In genomic region chr2:241109210-241110088, GRCh38 we compare ENCODE assay signal across 12 cellular contexts. TPM values are rescaled to one million over a fixed set of nuclear protein-coding genes. Genes with fewer than 3 reads are reported as not detected.
DNase-seq lines count a peak whose midpoint lies in the region; ATAC-seq and TF ChIP-seq lines count a peak whose summit lies in the region.
"Had no signal": no experiment of that assay in that cellular context is flagged by ENCODE, and none has a peak within 500 bp of the region (broad histone marks: within the 10 kb centered on the region; RNA-seq: fewer than 3 reads in every experiment).

No MANE protein-coding gene starts in this region.

- peak overlapping the region; percentile 74 for H3K4me3 Mint-ChIP-seq in T-helper 1 cell treated with Interleukin-12 subunit alpha and Interleukin-12 subunit beta and Interleukin-4 antibody, amounts not matched to agents 30 μg/mL and 1 μg/mL, for 36 hours
- H3K4me3 Mint-ChIP-seq in activated naive CD8-positive, alpha-beta T cell treated with anti-CD3 and anti-CD28 coated beads, Interleukin-2, amount 50 U/mL, for 24 hours: peak overlapping the region; percentile 72
- H3K4me3 Mint-ChIP-seq in nephron progenitor cell (no peak overlapping the region), mesothelial cell of epicardium (no peak overlapping the region)
- H3K4me3 Mint-ChIP-seq: WTC11 had no signal

- no peaks in the 10 kb centered on the region for H3K9me3 Mint-ChIP-seq in T-helper 1 cell treated with Interleukin-12 subunit alpha and Interleukin-12 subunit beta and Interleukin-4 antibody, amounts not matched to agents 30 μg/mL and 1 μg/mL, for 36 hours
- H3K9me3 Mint-ChIP-seq in activated naive CD8-positive, alpha-beta T cell treated with anti-CD3 and anti-CD28 coated beads, Interleukin-2, amount 50 U/mL, for 24 hours: no peaks in the 10 kb centered on the region
- no peaks in the 10 kb centered on the region for H3K9me3 Mint-ChIP-seq in nephron progenitor cell
- no peaks in the 10 kb centered on the region for H3K9me3 Mint-ChIP-seq in mesothelial cell of epicardium
- H3K9me3 Mint-ChIP-seq: WTC11 had no signal

- TF ChIP-seq CTCF in GM12864 (IDR thresholded peaks at IDR 0.05; ENCODE audit: low read depth, low read length, missing control alignments) (no peak), nephron progenitor cell (IDR thresholded peaks at IDR 0.05) (no peak), mesothelial cell of epicardium (IDR thresholded peaks at IDR 0.05; ENCODE audit: unreplicated experiment) (no peak)

- peak overlapping the region; percentile 93 for H3K27ac Mint-ChIP-seq in T-helper 1 cell treated with Interleukin-12 subunit alpha and Interleukin-12 subunit beta and Interleukin-4 antibody, amounts not matched to agents 30 μg/mL and 1 μg/mL, for 36 hours
- H3K27ac Mint-ChIP-seq in activated naive CD8-positive, alpha-beta T cell treated with anti-CD3 and anti-CD28 coated beads, Interleukin-2, amount 50 U/mL, for 24 hours: peak overlapping the region; percentile 87
- peak overlapping the region; percentile 43 for H3K27ac Mint-ChIP-seq in nephron progenitor cell
- no peak overlapping the region for H3K27ac Mint-ChIP-seq in mesothelial cell of epicardium

- H3K27me3 Mint-ChIP-seq in T-helper 1 cell treated with Interleukin-12 subunit alpha and Interleukin-12 subunit beta and Interleukin-4 antibody, amounts not matched to agents 30 μg/mL and 1 μg/mL, for 36 hours (ENCODE audit: low read depth): no peaks in the 10 kb centered on the region
- no peaks in the 10 kb centered on the region for H3K27me3 Mint-ChIP-seq in activated naive CD8-positive, alpha-beta T cell treated with anti-CD3 and anti-CD28 coated beads, Interleukin-2, amount 50 U/mL, for 24 hours
- H3K27me3 Mint-ChIP-seq in nephron progenitor cell (ENCODE audit: low read depth, poor library complexity) (peaks cover 3% of the 10 kb centered on the region), mesothelial cell of epicardium (ENCODE audit: low read depth) (no peaks in the 10 kb centered on the region)

- DNase-seq in GM12864 (ENCODE audit: low read depth) (no peak), nephron progenitor cell (no peak), DMS53 (lab: John Stamatoyannopoulos, UW) (no peak), mesothelial cell of epicardium (ENCODE audit: low spot score in 2 of 2, unreplicated experiment in 2 of 2) (no peak), NCI-H187 treated with DMSO at 0.1 percent for 48 hours (lab: John Stamatoyannopoulos, UW) (no peak)
- DNase-seq in activated naive CD8-positive, alpha-beta T cell treated with anti-CD3 and anti-CD28 coated beads, Interleukin-2, amount 50 U/mL, for 24 hours: no peak
- DNase-seq in effector CD8-positive, alpha-beta T cell (lab: John Stamatoyannopoulos, UW): no peak
- DNase-seq: NCI-H1048, SK-N-SH had no signal

- H3K4me3 ChIP-seq in GM12864 (ENCODE audit: low read depth, low read length): peak overlapping the region; percentile 48; the same call in 1 of the 2 replicates
- H3K4me3 ChIP-seq: hepatocyte had no signal

- H3K36me3 Mint-ChIP-seq in T-helper 1 cell treated with Interleukin-12 subunit alpha and Interleukin-12 subunit beta and Interleukin-4 antibody, amounts not matched to agents 30 μg/mL and 1 μg/mL, for 36 hours (ENCODE audit: low read depth): peaks cover 43% of the 10 kb centered on the region
- peaks cover 30% of the 10 kb centered on the region for H3K36me3 Mint-ChIP-seq in activated naive CD8-positive, alpha-beta T cell treated with anti-CD3 and anti-CD28 coated beads, Interleukin-2, amount 50 U/mL, for 24 hours (ENCODE audit: low read depth)
- H3K36me3 Mint-ChIP-seq in nephron progenitor cell (ENCODE audit: low read depth): peaks cover 9% of the 10 kb centered on the region
- H3K36me3 Mint-ChIP-seq in mesothelial cell of epicardium: no peaks in the 10 kb centered on the region

- ATAC-seq in activated naive CD8-positive, alpha-beta T cell treated with anti-CD3 and anti-CD28 coated beads, Interleukin-2, amount 50 U/mL, for 24 hours: peak; percentile 23
- ATAC-seq: WTC11 had no signal

- peaks cover 36% of the 10 kb centered on the region for H3K4me1 Mint-ChIP-seq in T-helper 1 cell treated with Interleukin-12 subunit alpha and Interleukin-12 subunit beta and Interleukin-4 antibody, amounts not matched to agents 30 μg/mL and 1 μg/mL, for 36 hours (ENCODE audit: low read depth)
- peaks cover 52% of the 10 kb centered on the region for H3K4me1 Mint-ChIP-seq in activated naive CD8-positive, alpha-beta T cell treated with anti-CD3 and anti-CD28 coated beads, Interleukin-2, amount 50 U/mL, for 24 hours
- H3K4me1 Mint-ChIP-seq in nephron progenitor cell: no peaks in the 10 kb centered on the region
- H3K4me1 Mint-ChIP-seq in mesothelial cell of epicardium: no peaks in the 10 kb centered on the region
- H3K4me1 Mint-ChIP-seq: WTC11 had no signal

RNA-seq across cellular contexts. Expression of gene MTERF4, which starts 7.4 kb away (rescaled TPM):
- 47.9 to 55.9 TPM (median 53.7 TPM) in 3 replicates for total RNA-seq in mesothelial cell of epicardium

RNA-seq across cellular contexts. Expression of gene PASK, which starts 39.8 kb away (rescaled TPM):
- total RNA-seq in mesothelial cell of epicardium: 26.1 to 31.0 TPM (median 30.8 TPM) in 3 replicates

RNA-seq across cellular contexts. Expression of gene PPP1R7, which starts 40.8 kb away (rescaled TPM):
- total RNA-seq in mesothelial cell of epicardium: 37.3 to 40.4 TPM (median 37.8 TPM) in 3 replicates

Comparison
In these comparisons a context has a peak if more than half of its experiments do, and no peak if none do; other contexts are left out.
1. H3K4me3 Mint-ChIP-seq: peak in T-helper 1 cell treated with Interleukin-12 subunit alpha and Interleukin-12 subunit beta and Interleukin-4 antibody, amounts not matched to agents 30 μg/mL and 1 μg/mL, for 36 hours (single experiment) and activated naive CD8-positive, alpha-beta T cell treated with anti-CD3 and anti-CD28 coated beads, Interleukin-2, amount 50 U/mL, for 24 hours (single experiment); none in nephron progenitor cell (single experiment) and mesothelial cell of epicardium (single experiment).